ENCODE assay signal across 9 cellular contexts in genomic region chr7:105760549-105761447, GRCh38.
DNase-seq lines count a peak whose midpoint lies in the region; ATAC-seq and TF ChIP-seq lines count a peak whose summit lies in the region.
"Had no signal": no experiment of that assay in that cellular context is flagged by ENCODE, and none has a peak within 500 bp of the region (broad histone marks: within the 10 kb centered on the region; RNA-seq: fewer than 3 reads in every experiment).

No MANE protein-coding gene starts in this region.

- no peaks in the 10 kb centered on the region for H3K9me3 ChIP-seq in uterus
- H3K9me3 ChIP-seq: stomach had no signal

- no peaks in the 10 kb centered on the region for H3K27me3 Mint-ChIP-seq in activated naive CD4-positive, alpha-beta T cell treated with anti-CD3 and anti-CD28 coated beads, Interleukin-2, amount 50 U/mL, for 24 hours
- H3K27me3 Mint-ChIP-seq in effector memory CD8-positive, alpha-beta T cell = no peaks in the 10 kb centered on the region

- H3K36me3 ChIP-seq in uterus = no peaks in the 10 kb centered on the region

- H3K36me3 Mint-ChIP-seq in activated naive CD4-positive, alpha-beta T cell treated with anti-CD3 and anti-CD28 coated beads, Interleukin-2, amount 50 U/mL, for 24 hours = peaks cover 2% of the 10 kb centered on the region
- H3K36me3 Mint-ChIP-seq in effector memory CD8-positive, alpha-beta T cell (ENCODE audit: insufficient read depth) = no peaks in the 10 kb centered on the region

- H3K9me3 Mint-ChIP-seq in activated naive CD4-positive, alpha-beta T cell treated with anti-CD3 and anti-CD28 coated beads, Interleukin-2, amount 50 U/mL, for 24 hours = no peaks in the 10 kb centered on the region
- no peaks in the 10 kb centered on the region for H3K9me3 Mint-ChIP-seq in effector memory CD8-positive, alpha-beta T cell

- DNase-seq in activated naive CD4-positive, alpha-beta T cell (lab: John Stamatoyannopoulos, UW) = no peak
- no peak for DNase-seq in RWPE1 (ENCODE audit: low spot score)
- peak in 2 of 3 experiments; percentile 6 to 33 for DNase-seq in effector memory CD8-positive, alpha-beta T cell
- no peak for DNase-seq in uterus
- DNase-seq in Ammon's horn (ENCODE audit: low spot score) = no peak
- DNase-seq in hepatic stellate cell (ENCODE audit: low spot score) = no peak

- POLR2A ChIA-PET in RWPE1 (lab: Yijun Ruan, JAX; ENCODE audit: low non-redundant PET) = no interaction called here

- no peaks in the 10 kb centered on the region for H3K27me3 ChIP-seq in uterus
- H3K27me3 ChIP-seq: stomach had no signal

- TF ChIP-seq CTCF in RWPE1 (conservative IDR thresholded peaks at IDR 0.05; ENCODE audit: low read depth) (peak; percentile 51), uterus (IDR thresholded peaks at IDR 0.05) (no peak)

- TF ChIP-seq POLR2A in uterus (IDR thresholded peaks at IDR 0.05) = no peak

- H3K4me1 Mint-ChIP-seq in activated naive CD4-positive, alpha-beta T cell treated with anti-CD3 and anti-CD28 coated beads, Interleukin-2, amount 50 U/mL, for 24 hours = peaks cover 48% of the 10 kb centered on the region
- peaks cover 30 to 47% of the 10 kb centered on the region in 2 donors for H3K4me1 Mint-ChIP-seq in effector memory CD8-positive, alpha-beta T cell (ENCODE audit: low read depth in 2 of 2)

- no peak overlapping the region for H3K4me3 ChIP-seq in uterus
- H3K4me3 ChIP-seq: stomach had no signal

- no peak overlapping the region for H3K27ac ChIP-seq in RWPE1
- H3K27ac ChIP-seq in uterus = peak overlapping the region; percentile 7 to 49

- H3K27ac Mint-ChIP-seq in activated naive CD4-positive, alpha-beta T cell treated with anti-CD3 and anti-CD28 coated beads, Interleukin-2, amount 50 U/mL, for 24 hours = peak overlapping the region; percentile 38
- peak overlapping the region in 1 of 2 donors; percentile 39 for H3K27ac Mint-ChIP-seq in effector memory CD8-positive, alpha-beta T cell

- intact Hi-C loops in uterus (cut with DNase I; ENCODE audit: low total_unique reads) = no loop called here

- peak overlapping the region; percentile 53 for H3K4me3 Mint-ChIP-seq in activated naive CD4-positive, alpha-beta T cell treated with anti-CD3 and anti-CD28 coated beads, Interleukin-2, amount 50 U/mL, for 24 hours
- peak overlapping the region in 1 of 2 donors; percentile 2 for H3K4me3 Mint-ChIP-seq in effector memory CD8-positive, alpha-beta T cell

- no peaks in the 10 kb centered on the region for H3K4me1 ChIP-seq in uterus

- ATAC-seq in effector memory CD8-positive, alpha-beta T cell (replicated peaks) = peak; percentile 90
- no peak for ATAC-seq in HG02973 (IDR thresholded peaks at IDR 0.05; ENCODE audit: unreplicated experiment)

- CTCF ChIA-PET in RWPE1 (lab: Yijun Ruan, JAX) = interaction anchor here (0.6 to 2.5 kb wide), 16 partner anchors 10 to 406 kb away, joined by 3 to 19 read pairs (median 4); partner anchors contain the start of gene ATXN7L1

Comparison
In these comparisons a context has a peak if more than half of its experiments do, and no peak if none do; other contexts are left out.
1. DNase-seq: peak in effector memory CD8-positive, alpha-beta T cell (2 of 3); none in activated naive CD4-positive, alpha-beta T cell (0 of 4), RWPE1 (single experiment), uterus (0 of 2), Ammon's horn (single experiment) and hepatic stellate cell (single experiment).